ENCODE assay signal across 15 cellular contexts in genomic region chr2:207810200-207810788, GRCh38. TPM values are rescaled to one million over a fixed set of nuclear protein-coding genes. Genes with fewer than 3 reads are reported as not detected.
A peak's percentile ranks its signal among the peaks of the same experiment; 100 is the strongest.
DNase-seq lines count a peak whose midpoint lies in the region; ATAC-seq and TF ChIP-seq lines count a peak whose summit lies in the region.
"Had no signal": no experiment of that assay in that cellular context is flagged by ENCODE, and none has a peak within 500 bp of the region (broad histone marks: within the 10 kb centered on the region; RNA-seq: fewer than 3 reads in every experiment).

No MANE protein-coding gene starts in this region.

- no peak overlapping the region for H3K9ac ChIP-seq in mammary epithelial cell (ENCODE audit: insufficient read depth, low read length)

- DNase-seq in mammary epithelial cell (no peak), breast epithelium (ENCODE audit: low spot score in 2 of 2) (no peak), mucosa of descending colon (peak in 1 of 3 donors; percentile 39), type B pancreatic cell (ENCODE audit: extremely low spot score, unreplicated experiment) (no peak), anterior cingulate cortex (lab: John Stamatoyannopoulos, UW) (no peak)
- DNase-seq: 8988T; activated CD4-positive, alpha-beta T cell treated with anti-CD3 and anti-CD28 coated beads, Interleukin-2, amount 10 ng/mL, durations not matched to agents 24 days and 14 days; islet precursor cell; NCI-H1417; NCI-H774; ovary had no signal

- dilution Hi-C loops in mammary epithelial cell (cut with HindIII; ENCODE audit: low sequenced_read_pairs), result no loop called here

- H3K27me3 ChIP-seq in mammary epithelial cell (ENCODE audit: insufficient read depth, low read length) (no peaks in the 10 kb centered on the region), breast epithelium (no peaks in the 10 kb centered on the region), gastroesophageal sphincter (no peaks in the 10 kb centered on the region)
- H3K27me3 ChIP-seq: cardiac muscle cell, ovary had no signal

- TF ChIP-seq CTCF in mammary epithelial cell (conservative IDR thresholded peaks at IDR 0.05 in 1 of 2, IDR thresholded peaks at IDR 0.05 in 1 of 2; ENCODE audit: extremely low read depth in 1 of 2, insufficient read depth in 1 of 2, low read depth in 1 of 2, low read length in 2 of 2) (no peak), breast epithelium (IDR thresholded peaks at IDR 0.05) (no peak), mucosa of descending colon (IDR thresholded peaks at IDR 0.05) (no peak), type B pancreatic cell (conservative IDR thresholded peaks at IDR 0.05) (no peak), gastroesophageal sphincter (IDR thresholded peaks at IDR 0.05) (no peak)

- WGBS in mammary epithelial cell (ENCODE audit: low coverage, missing lambda C conversion rate), result 17% methylated on average over 4 of the region's 4 CpGs
- WGBS in gastroesophageal sphincter (ENCODE audit: low coverage in 1 of 2), 2 donors, result 93 to 94% methylated on average over 4 of the region's 4 CpGs

- H3K9me3 ChIP-seq in mammary epithelial cell (replicated peaks; ENCODE audit: insufficient read depth, low read length) (no peaks in the 10 kb centered on the region), breast epithelium (no peaks in the 10 kb centered on the region), mucosa of descending colon (no peaks in the 10 kb centered on the region), gastroesophageal sphincter (no peaks in the 10 kb centered on the region)
- H3K9me3 ChIP-seq: ovary had no signal

- H3K27ac ChIP-seq in mammary epithelial cell (ENCODE audit: insufficient read depth, low read depth, low read length) (no peak overlapping the region), breast epithelium (no peak overlapping the region), gastroesophageal sphincter (peak overlapping the region in 1 of 4 donors; percentile 8)
- H3K27ac ChIP-seq: cardiac muscle cell, ovary had no signal

- ATAC-seq in mucosa of descending colon, result peak; percentile 39
- ATAC-seq in GM21360 (IDR thresholded peaks at IDR 0.05; ENCODE audit: unreplicated experiment), result no peak
- ATAC-seq in gastroesophageal sphincter, result no peak

- CTCF ChIA-PET in mammary epithelial cell (lab: Charles Lee; ENCODE audit: low non-redundant PET), result no interaction called here

- in situ Hi-C loops in mammary epithelial cell (cut with MboI; ENCODE audit: low sequenced_read_pairs in 2 of 2), result no loop called here

- H3K4me1 ChIP-seq in mammary epithelial cell (ENCODE audit: insufficient read depth, low read length) (peaks cover 28% of the 10 kb centered on the region), breast epithelium (no peaks in the 10 kb centered on the region), mucosa of descending colon (ENCODE audit: low read depth) (peaks cover 23% of the 10 kb centered on the region), gastroesophageal sphincter (no peaks in the 10 kb centered on the region)

- no peaks in the 10 kb centered on the region for H3K27me3 Mint-ChIP-seq in dendritic cell treated with granulocyte-macrophage colony-stimulating factor and Interleukin-4, amounts not matched to agents 40 ng/mL and 50 ng/mL, for 4 days
- peaks cover 6% of the 10 kb centered on the region for H3K27me3 Mint-ChIP-seq in type B pancreatic cell

- H3K36me3 ChIP-seq in mammary epithelial cell (ENCODE audit: insufficient read depth, low read length) (no peaks in the 10 kb centered on the region), breast epithelium (no peaks in the 10 kb centered on the region), mucosa of descending colon (ENCODE audit: low read depth) (no peaks in the 10 kb centered on the region), gastroesophageal sphincter (no peaks in the 10 kb centered on the region)
- H3K36me3 ChIP-seq: cardiac muscle cell, ovary had no signal

- H3K4me3 ChIP-seq in mammary epithelial cell (replicated peaks in 1 of 3; ENCODE audit: insufficient read depth in 1 of 3, low read depth in 2 of 3, low read length in 3 of 3) (no peak overlapping the region), breast epithelium (peak overlapping the region in 1 of 3 donors; percentile 52), mucosa of descending colon (no peak overlapping the region), gastroesophageal sphincter (peak overlapping the region in 1 of 2 donors; percentile 9)
- H3K4me3 ChIP-seq: cardiac muscle cell, ovary had no signal

- no peak overlapping the region for H3K4me2 ChIP-seq in mammary epithelial cell (ENCODE audit: insufficient read depth, low read depth, low read length)

- no peak overlapping the region for H3K4me3 Mint-ChIP-seq in dendritic cell treated with granulocyte-macrophage colony-stimulating factor and Interleukin-4, amounts not matched to agents 40 ng/mL and 50 ng/mL, for 4 days
- H3K4me3 Mint-ChIP-seq in type B pancreatic cell, result no peak overlapping the region
- H3K4me3 Mint-ChIP-seq: activated CD4-positive, alpha-beta T cell treated with anti-CD3 and anti-CD28 coated beads, Interleukin-2, amount 10 ng/mL, durations not matched to agents 24 days and 14 days had no signal

- intact Hi-C loops in mammary epithelial cell (cut with micrococcal nuclease), result no loop called here
- intact Hi-C loops in breast epithelium (cut with DNase I; ENCODE audit: low total_unique reads), result no loop called here
- intact Hi-C loops in dendritic cell treated with granulocyte-macrophage colony-stimulating factor and Interleukin-4, amounts not matched to agents 40 ng/mL and 50 ng/mL, for 4 days (cut with micrococcal nuclease), result loop anchor here (5.0 kb wide), 1 partner anchor 38 kb away; no protein-coding TSS in a partner anchor
- intact Hi-C loops in mucosa of descending colon (cut with DNase I, micrococcal nuclease), result no loop called here

- H3K9me3 Mint-ChIP-seq in dendritic cell treated with granulocyte-macrophage colony-stimulating factor and Interleukin-4, amounts not matched to agents 40 ng/mL and 50 ng/mL, for 4 days, result no peaks in the 10 kb centered on the region
- no peaks in the 10 kb centered on the region for H3K9me3 Mint-ChIP-seq in type B pancreatic cell
- H3K9me3 Mint-ChIP-seq: activated CD4-positive, alpha-beta T cell treated with anti-CD3 and anti-CD28 coated beads, Interleukin-2, amount 10 ng/mL, durations not matched to agents 24 days and 14 days had no signal

- peak overlapping the region; percentile 69 for H2AFZ ChIP-seq in mammary epithelial cell (ENCODE audit: low read depth, low read length)

- no peak for TF ChIP-seq EP300 in gastroesophageal sphincter (IDR thresholded peaks at IDR 0.05)

- H3K27ac Mint-ChIP-seq in dendritic cell treated with granulocyte-macrophage colony-stimulating factor and Interleukin-4, amounts not matched to agents 40 ng/mL and 50 ng/mL, for 4 days, result peak overlapping the region; percentile 85
- peak overlapping the region; percentile 37 for H3K27ac Mint-ChIP-seq in type B pancreatic cell
- H3K27ac Mint-ChIP-seq: activated CD4-positive, alpha-beta T cell treated with anti-CD3 and anti-CD28 coated beads, Interleukin-2, amount 10 ng/mL, durations not matched to agents 24 days and 14 days had no signal

- no peaks in the 10 kb centered on the region for H4K20me1 ChIP-seq in mammary epithelial cell (ENCODE audit: insufficient read depth, low read length)

- no TSS peak for BruUV-seq in mammary epithelial cell (replicated peaks; lab: Mats Ljungman, UMichigan)

- no peaks in the 10 kb centered on the region for H3K79me2 ChIP-seq in mammary epithelial cell (ENCODE audit: insufficient read depth, low read length)

- H3K36me3 Mint-ChIP-seq in dendritic cell treated with granulocyte-macrophage colony-stimulating factor and Interleukin-4, amounts not matched to agents 40 ng/mL and 50 ng/mL, for 4 days (ENCODE audit: low read depth), result no peaks in the 10 kb centered on the region
- no peaks in the 10 kb centered on the region for H3K36me3 Mint-ChIP-seq in type B pancreatic cell

- peaks cover 24% of the 10 kb centered on the region for H3K4me1 Mint-ChIP-seq in dendritic cell treated with granulocyte-macrophage colony-stimulating factor and Interleukin-4, amounts not matched to agents 40 ng/mL and 50 ng/mL, for 4 days (ENCODE audit: low read depth)
- H3K4me1 Mint-ChIP-seq in type B pancreatic cell (ENCODE audit: unreplicated experiment), result peaks cover 16% of the 10 kb centered on the region

- no peak for TF ChIP-seq POLR2A in breast epithelium (IDR thresholded peaks at IDR 0.05)
- no peak for TF ChIP-seq POLR2A in gastroesophageal sphincter (IDR thresholded peaks at IDR 0.05)

RNA-seq across cellular contexts. Expression of gene FZD5, which starts 40.6 kb away (rescaled TPM):
- total RNA-seq in mammary epithelial cell (1 to 10 TPM; 4.4 to 8.7 TPM), breast epithelium (10 to 100 TPM in 2 of 3 donors, 1 to 10 TPM in 1; 5.2 to 17.0 (median 12.1) TPM), mucosa of descending colon (100 to 1,000 TPM in 2 of 3 donors, 10 to 100 TPM in 1; 89.9 to 140 (median 125) TPM), type B pancreatic cell (ENCODE audit: low replicate concordance) (10.8 and 15.1 TPM in 2 replicates), gastroesophageal sphincter (10 to 100 TPM in 3 of 4 donors, 1 to 10 TPM in 1; 8.5 to 25.4 (median 15.5) TPM)
- 1.9 TPM for polyA plus RNA-seq in mammary epithelial cell
- polyA minus RNA-seq in mammary epithelial cell, result 4.5 TPM
